In genomic region chr19:18408053-18408476, GRCh38 we compare ENCODE assay signal across 9 cellular contexts. TPM values are rescaled to one million over a fixed set of nuclear protein-coding genes. Genes with fewer than 3 reads are reported as not detected.
DNase-seq lines count a peak whose midpoint lies in the region; ATAC-seq, FAIRE-seq and TF ChIP-seq lines count a peak whose summit lies in the region.
"Had no signal": no experiment of that assay in that cellular context is flagged by ENCODE, and none has a peak within 500 bp of the region (broad histone marks: within the 10 kb centered on the region; RNA-seq: fewer than 3 reads in every experiment).

No MANE protein-coding gene starts in this region.

- H4K20me1 ChIP-seq in endothelial cell of umbilical vein (replicated peaks; ENCODE audit: control insufficient read depth, extremely low read depth, insufficient read depth, low read length) = no peaks in the 10 kb centered on the region

- H3K9me3 ChIP-seq in endothelial cell of umbilical vein (replicated peaks; ENCODE audit: control insufficient read depth, insufficient read depth, low read length) (no peaks in the 10 kb centered on the region), gastrocnemius medialis (no peaks in the 10 kb centered on the region), aorta (ENCODE audit: control insufficient read depth, low read length) (no peaks in the 10 kb centered on the region)

- TF ChIP-seq POLR2A in endothelial cell of umbilical vein (IDR thresholded peaks at IDR 0.05; ENCODE audit: low read depth, low read length) (no peak), gastrocnemius medialis (IDR thresholded peaks at IDR 0.05) (no peak)

- intact Hi-C loops in endothelial cell of umbilical vein (cut with micrococcal nuclease) = no loop called here
- intact Hi-C loops in gastrocnemius medialis (cut with DNase I; ENCODE audit: low total_unique reads) = loop anchor here (10.0 kb wide), 1 partner anchor 153 kb away; a partner anchor contains a TSS
- intact Hi-C loops in aorta (cut with DNase I) = no loop called here

- FAIRE-seq in endothelial cell of umbilical vein (lab: Jason Lieb, UNC) = peak; percentile 80

- CTCF ChIA-PET in endothelial cell of umbilical vein (lab: Charles Lee) = interaction anchor here (7.9 kb wide), 1 partner anchor 19 kb away, joined by 64 read pairs; no protein-coding TSS in a partner anchor

- dilution Hi-C loops in endothelial cell of umbilical vein (cut with MboI; ENCODE audit: extremely low pct_ligation_motif_present, low sequenced_read_pairs) = no loop called here

- H3K4me1 ChIP-seq in endothelial cell of umbilical vein (ENCODE audit: control insufficient read depth, extremely low read depth, insufficient read depth, low read length) (no peaks in the 10 kb centered on the region), gastrocnemius medialis (no peaks in the 10 kb centered on the region), aorta (ENCODE audit: control insufficient read depth in 1 of 2, insufficient read depth in 2 of 2, low read length in 2 of 2) (no peaks in the 10 kb centered on the region)

- H3K27me3 ChIP-seq in endothelial cell of umbilical vein (ENCODE audit: control insufficient read depth in 2 of 2, insufficient read depth in 2 of 2, low read length in 2 of 2) (no peaks in the 10 kb centered on the region), gastrocnemius medialis (no peaks in the 10 kb centered on the region), aorta (ENCODE audit: control insufficient read depth in 1 of 2, insufficient read depth in 2 of 2, low read length in 1 of 2) (no peaks in the 10 kb centered on the region)

- no peak overlapping the region for H2AFZ ChIP-seq in endothelial cell of umbilical vein (ENCODE audit: low read depth, low read length)

- no peak overlapping the region for H3K27ac ChIP-seq in endothelial cell of umbilical vein (ENCODE audit: insufficient read depth, low read depth, low read length)
- H3K27ac ChIP-seq in gastrocnemius medialis = no peak overlapping the region
- H3K27ac ChIP-seq in aorta (ENCODE audit: low read depth in 1 of 2, low read length in 2 of 2) = no peak overlapping the region

- H3K79me2 ChIP-seq in endothelial cell of umbilical vein (ENCODE audit: control insufficient read depth, insufficient read depth, low read length) = no peaks in the 10 kb centered on the region

- in situ Hi-C loops in gastrocnemius medialis (cut with MboI; ENCODE audit: low sequenced_read_pairs in 4 of 4) = loop anchor here in 3 of 4 donors (10.0 to 25.0 kb wide), 3 partner anchors 53 to 146 kb away; partner anchors contain the start of genes IQCN (in 2 of the 3) and PGPEP1 (in 1 of the 3)

- 53 to 54% methylated on average over 10 of the region's 10 CpGs for WGBS in aorta, 2 donors

- H3K9ac ChIP-seq in endothelial cell of umbilical vein (replicated peaks; ENCODE audit: extremely low read depth, insufficient read depth, low read length) = no peak overlapping the region

- no peaks in the 10 kb centered on the region for H3K9me1 ChIP-seq in endothelial cell of umbilical vein (replicated peaks; ENCODE audit: control insufficient read depth, extremely low read depth, insufficient read depth, low read length)

- H3K36me3 ChIP-seq in endothelial cell of umbilical vein (ENCODE audit: control insufficient read depth in 2 of 2, extremely low read depth in 1 of 2, insufficient read depth in 2 of 2, low read length in 2 of 2) = no peaks in the 10 kb centered on the region
- H3K36me3 ChIP-seq in gastrocnemius medialis = no peaks in the 10 kb centered on the region
- no peaks in the 10 kb centered on the region for H3K36me3 ChIP-seq in aorta (ENCODE audit: control insufficient read depth in 1 of 2, insufficient read depth in 2 of 2, low read length in 1 of 2)

- TF ChIP-seq CTCF in endothelial cell of umbilical vein (IDR thresholded peaks at IDR 0.05; ENCODE audit: extremely low read depth in 1 of 2, insufficient read depth in 1 of 2, low read depth in 1 of 2, low read length in 2 of 2) = peak; percentile 55 to 69
- peak in 3 of 5 experiments; percentile 15 to 40 (median 36) for TF ChIP-seq CTCF in gastrocnemius medialis (IDR thresholded peaks at IDR 0.05 in 4 of 5, conservative IDR thresholded peaks at IDR 0.05 in 1 of 5)

- no peak overlapping the region for H3K4me3 ChIP-seq in endothelial cell of umbilical vein (replicated peaks in 1 of 3; ENCODE audit: insufficient read depth in 1 of 3, low read depth in 1 of 3, low read length in 3 of 3)
- no peak overlapping the region for H3K4me3 ChIP-seq in gastrocnemius medialis
- no peak overlapping the region for H3K4me3 ChIP-seq in aorta (ENCODE audit: low read length in 2 of 2)

- POLR2A ChIA-PET in endothelial cell of umbilical vein (lab: Charles Lee) = no interaction called here

- peak in 2 of 3 experiments; percentile 10 to 31 for DNase-seq in NCI-H1417 (lab: John Stamatoyannopoulos, UW)
- no peak for DNase-seq in NCI-H1417 treated with DMSO at 0.1 percent for 48 hours (lab: John Stamatoyannopoulos, UW)
- peak; percentile 62 for DNase-seq in NCI-H69 (lab: John Stamatoyannopoulos, UW)
- no peak for DNase-seq in endothelial cell of umbilical vein (ENCODE audit: low read depth, low spot score)
- no peak for DNase-seq in gastrocnemius medialis
- no peak for DNase-seq in aorta
- DNase-seq in NCI-H748 treated with DMSO at 0.1 percent for 48 hours (lab: John Stamatoyannopoulos, UW) = no peak

- ATAC-seq in GM21619 (IDR thresholded peaks at IDR 0.05; ENCODE audit: unreplicated experiment) (peak; percentile 85), gastrocnemius medialis (peak in 1 of 2 donors; percentile 21), aorta (ENCODE audit: low FRiP score) (no peak)

- BruUV-seq in endothelial cell of umbilical vein (replicated peaks; lab: Mats Ljungman, UMichigan) = no TSS peak

- no peak overlapping the region for H3K4me2 ChIP-seq in endothelial cell of umbilical vein (ENCODE audit: insufficient read depth, low read length)

TF ChIP-seq in endothelial cell of umbilical vein, 7 proteins besides CTCF, POLR2A, EP300 and RAD21:
- no peak for TF ChIP-seq FOS (IDR thresholded peaks at IDR 0.05; ENCODE audit: borderline replicate concordance, insufficient read depth, low read length)
- TF ChIP-seq MYC (IDR thresholded peaks at IDR 0.05; ENCODE audit: low read depth, low read length) = no peak
- no peak for TF ChIP-seq JUN (IDR thresholded peaks at IDR 0.05; ENCODE audit: borderline replicate concordance, insufficient read depth, insufficient read length, low read depth)
- TF ChIP-seq GATA2 (IDR thresholded peaks at IDR 0.05; ENCODE audit: insufficient read depth, insufficient read length, low read depth, low read length) = no peak
- no peak for TF ChIP-seq POLR2AphosphoS5 (IDR thresholded peaks at IDR 0.05; ENCODE audit: insufficient read depth, low read depth, low read length)

RNA-seq across cellular contexts. Expression of gene LRRC25, which starts 10.6 kb away (rescaled TPM):
- total RNA-seq in endothelial cell of umbilical vein = not detected in 2 replicates
- not detected in 2 replicates for polyA plus RNA-seq in endothelial cell of umbilical vein
- polyA plus RNA-seq in endothelial cell of umbilical vein (2011; cell fraction: cytosol; rRNA removed) = not detected in 2 replicates
- polyA plus RNA-seq in endothelial cell of umbilical vein (2011; cell fraction: nucleus; rRNA removed) = not detected in 2 replicates
- not detected in 2 replicates for polyA plus RNA-seq in endothelial cell of umbilical vein (2012)
- not detected in 2 replicates for polyA minus RNA-seq in endothelial cell of umbilical vein
- not detected for polyA minus RNA-seq in endothelial cell of umbilical vein (2011; cell fraction: cytosol; rRNA and poly(A)+ RNA removed)
- not detected in 2 replicates for polyA minus RNA-seq in endothelial cell of umbilical vein (2011; cell fraction: nucleus; rRNA and poly(A)+ RNA removed)
- 1 to 10 TPM in 3 of 4 donors, under 1 TPM in 1; 0.34 to 4.2 (median 2.3) TPM for total RNA-seq in gastrocnemius medialis
- 10 to 100 TPM in 1 of 2 donors, 1 to 10 TPM in 1; 7.7 to 15.6 TPM for total RNA-seq in aorta
- 1 to 10 TPM; 2.2 to 7.4 TPM for polyA plus RNA-seq in aorta
- polyA plus RNA-seq: CD8-positive, alpha-beta memory T cell had no signal

RNA-seq across cellular contexts. Expression of gene SSBP4, which starts 11.1 kb away (rescaled TPM):
- total RNA-seq in endothelial cell of umbilical vein (140 and 151 TPM in 2 replicates), gastrocnemius medialis (10 to 100 TPM; 24.7 to 65.2 (median 44.1) TPM), aorta (10 to 100 TPM; 51.4 to 89.4 TPM)
- polyA plus RNA-seq in endothelial cell of umbilical vein (89.6 and 116 TPM in 2 replicates), aorta (100 to 1,000 TPM in 1 of 2 donors, 10 to 100 TPM in 1; 40.6 to 150 TPM)
- 43.5 and 75.7 TPM in 2 replicates for polyA plus RNA-seq in endothelial cell of umbilical vein (2011; cell fraction: cytosol; rRNA removed)
- polyA plus RNA-seq in endothelial cell of umbilical vein (2011; cell fraction: nucleus; rRNA removed) = 116 and 121 TPM in 2 replicates
- 50.5 and 101 TPM in 2 replicates for polyA plus RNA-seq in endothelial cell of umbilical vein (2012)
- polyA minus RNA-seq in endothelial cell of umbilical vein = 12.7 and 21.8 TPM in 2 replicates
- polyA minus RNA-seq in endothelial cell of umbilical vein (2011; cell fraction: cytosol; rRNA and poly(A)+ RNA removed) = 32.1 TPM
- 27.4 and 63.5 TPM in 2 replicates for polyA minus RNA-seq in endothelial cell of umbilical vein (2011; cell fraction: nucleus; rRNA and poly(A)+ RNA removed)

RNA-seq across cellular contexts. Expression of gene GDF15, which starts 22.1 kb away (rescaled TPM):
- total RNA-seq in endothelial cell of umbilical vein (140 and 165 TPM in 2 replicates), gastrocnemius medialis (1 to 10 TPM in 2 of 4 donors, not detected in 2; 1.4 to 2.7 TPM), aorta (1 to 10 TPM; 4.2 to 9.8 TPM)
- polyA plus RNA-seq in endothelial cell of umbilical vein (206 and 343 TPM in 2 replicates), aorta (1 to 10 TPM; 2.8 to 3.2 TPM)
- polyA plus RNA-seq in endothelial cell of umbilical vein (2011; cell fraction: cytosol; rRNA removed) = 74.9 and 137 TPM in 2 replicates
- 58.6 and 63.6 TPM in 2 replicates for polyA plus RNA-seq in endothelial cell of umbilical vein (2011; cell fraction: nucleus; rRNA removed)
- 252 and 264 TPM in 2 replicates for polyA plus RNA-seq in endothelial cell of umbilical vein (2012)
- polyA minus RNA-seq in endothelial cell of umbilical vein = 30.7 and 37.6 TPM in 2 replicates
- polyA minus RNA-seq in endothelial cell of umbilical vein (2011; cell fraction: cytosol; rRNA and poly(A)+ RNA removed) = 27.1 TPM
- polyA minus RNA-seq in endothelial cell of umbilical vein (2011; cell fraction: nucleus; rRNA and poly(A)+ RNA removed) = 12.8 and 28.4 TPM in 2 replicates
- polyA plus RNA-seq: CD8-positive, alpha-beta memory T cell had no signal

RNA-seq across cellular contexts. Expression of gene ISYNA1, which starts 29.9 kb away (rescaled TPM):
- total RNA-seq in endothelial cell of umbilical vein (70.2 and 74.1 TPM in 2 replicates), gastrocnemius medialis (10 to 100 TPM in 1 of 4 donors, 1 to 10 TPM in 3; 5.1 to 29.1 (median 7.8) TPM), aorta (10 to 100 TPM; 42.1 to 86.5 TPM)
- polyA plus RNA-seq in endothelial cell of umbilical vein (69.0 and 85.0 TPM in 2 replicates), aorta (100 to 1,000 TPM in 1 of 2 donors, 10 to 100 TPM in 1; 56.0 to 535 TPM)
- 32.0 and 38.7 TPM in 2 replicates for polyA plus RNA-seq in endothelial cell of umbilical vein (2011; cell fraction: cytosol; rRNA removed)
- 145 and 173 TPM in 2 replicates for polyA plus RNA-seq in endothelial cell of umbilical vein (2011; cell fraction: nucleus; rRNA removed)
- polyA plus RNA-seq in endothelial cell of umbilical vein (2012) = 38.7 and 63.2 TPM in 2 replicates
- polyA minus RNA-seq in endothelial cell of umbilical vein = 26.2 and 34.8 TPM in 2 replicates
- polyA minus RNA-seq in endothelial cell of umbilical vein (2011; cell fraction: cytosol; rRNA and poly(A)+ RNA removed) = not detected
- polyA minus RNA-seq in endothelial cell of umbilical vein (2011; cell fraction: nucleus; rRNA and poly(A)+ RNA removed) = 12.2 and 26.3 TPM in 2 replicates

Comparison
In these comparisons a context has a peak if more than half of its experiments do, and no peak if none do; other contexts are left out.
1. DNase-seq: peak in NCI-H1417 (2 of 3) and NCI-H69 (single experiment); none in NCI-H1417 treated with DMSO at 0.1 percent for 48 hours (single experiment), endothelial cell of umbilical vein (single experiment), gastrocnemius medialis (0 of 2), aorta (0 of 2) and NCI-H748 treated with DMSO at 0.1 percent for 48 hours (single experiment).
2. RNA of gene GDF15, which starts 22.1 kb away (total RNA-seq): 140 to 165 TPM in endothelial cell of umbilical vein; 4.2 to 9.8 TPM in aorta and 1.4 to 2.7 TPM in gastrocnemius medialis; every median in the first group is over 10 times any median in the second.